8 cellular contexts compared by ENCODE assay signal in the genomic region with DNA sequence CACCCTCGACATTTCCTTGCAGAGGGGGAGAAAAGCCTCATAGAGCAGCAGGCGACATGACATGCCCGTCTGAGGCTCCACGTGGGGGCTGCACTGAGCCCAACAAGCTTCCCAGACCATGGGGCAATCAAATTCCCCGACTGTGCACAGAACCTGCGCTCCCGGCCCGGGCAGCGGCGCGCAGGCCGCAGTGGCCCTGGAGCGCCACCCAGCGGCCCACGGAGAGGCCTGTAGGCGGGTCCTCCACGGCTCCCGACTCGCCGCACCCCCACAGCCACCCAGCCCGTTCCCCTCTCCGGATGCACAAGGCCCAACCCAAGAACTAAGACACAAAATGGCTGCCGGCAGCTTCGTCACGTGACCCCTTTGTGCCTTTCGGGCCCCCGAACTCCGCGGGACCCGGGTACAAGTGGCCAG. TPM values are rescaled to one million over a fixed set of nuclear protein-coding genes. Genes with fewer than 3 reads are reported as not detected.
DNase-seq lines count a peak whose midpoint lies in the region; ATAC-seq, FAIRE-seq and TF ChIP-seq lines count a peak whose summit lies in the region.

No MANE protein-coding gene starts in this region.

- dilution Hi-C loops in endothelial cell of umbilical vein (cut with MboI; ENCODE audit: extremely low pct_ligation_motif_present, low sequenced_read_pairs): no loop called here

- no peaks in the 10 kb centered on the region for H3K9me3 Mint-ChIP-seq in Calu3 (ENCODE audit: low read depth, unreplicated experiment)

- H3K9me1 ChIP-seq in endothelial cell of umbilical vein (replicated peaks; ENCODE audit: control insufficient read depth, extremely low read depth, insufficient read depth, low read length): no peaks in the 10 kb centered on the region

- TF ChIP-seq POLR2A in endothelial cell of umbilical vein (IDR thresholded peaks at IDR 0.05; ENCODE audit: low read depth, low read length): no peak

- intact Hi-C loops in Calu3 (cut with micrococcal nuclease; ENCODE audit: unreplicated experiment): no loop called here
- intact Hi-C loops in endothelial cell of umbilical vein (cut with micrococcal nuclease): loop anchor here (1.0 to 5.0 kb wide), 7 partner anchors 22 to 294 kb away; a partner anchor contains a TSS

- peak overlapping the region; percentile 99 for H3K4me2 ChIP-seq in endothelial cell of umbilical vein (ENCODE audit: insufficient read depth, low read length)

- peak overlapping the region; percentile 99 for H3K9ac ChIP-seq in endothelial cell of umbilical vein (replicated peaks; ENCODE audit: extremely low read depth, insufficient read depth, low read length)

- H3K79me2 ChIP-seq in endothelial cell of umbilical vein (ENCODE audit: control insufficient read depth, insufficient read depth, low read length): peaks cover 48% of the 10 kb centered on the region

- H3K27me3 Mint-ChIP-seq in Calu3 (ENCODE audit: unreplicated experiment): no peaks in the 10 kb centered on the region

- no peaks in the 10 kb centered on the region for H3K27me3 ChIP-seq in endothelial cell of umbilical vein (ENCODE audit: control insufficient read depth in 2 of 2, insufficient read depth in 2 of 2, low read length in 2 of 2)

- H3K36me3 ChIP-seq in endothelial cell of umbilical vein (ENCODE audit: control insufficient read depth in 2 of 2, extremely low read depth in 1 of 2, insufficient read depth in 2 of 2, low read length in 2 of 2): peaks cover 0 to 5% of the 10 kb centered on the region in 2 experiments

- H3K27ac ChIP-seq in endothelial cell of umbilical vein (ENCODE audit: insufficient read depth, low read depth, low read length): peak overlapping the region; percentile 93

- peaks cover 28% of the 10 kb centered on the region for H3K4me1 Mint-ChIP-seq in Calu3 (ENCODE audit: low read depth, unreplicated experiment)

- peak overlapping the region; percentile 4 for H2AFZ ChIP-seq in endothelial cell of umbilical vein (ENCODE audit: low read depth, low read length)

- peak; percentile 87 for FAIRE-seq in endothelial cell of umbilical vein (lab: Jason Lieb, UNC)

- DNase-seq in Calu3 (peak; percentile 98), HT1080 (ENCODE audit: low read depth) (peak; percentile 97), endothelial cell of umbilical vein (ENCODE audit: low read depth, low spot score) (peak; percentile 96), midbrain (lab: John Stamatoyannopoulos, UW) (peak; percentile 96)
- DNase-seq in NK-92 treated with Interleukin-12 subunit alpha and Interleukin-12 subunit beta, amount 100 ng/mL, for 24 hours (lab: John Stamatoyannopoulos, UW): peak; percentile 76
- DNase-seq in activated CD8-positive, alpha-beta memory T cell treated with anti-CD3 and anti-CD28 coated beads, Interleukin-2, amount 50 U/mL, for 24 hours (ENCODE audit: extremely low read depth): peak; percentile 86
- peak; percentile 92 to 94 for DNase-seq in stimulated activated CD8-positive, alpha-beta memory T cell treated with anti-CD3 and anti-CD28 coated beads, Interleukin-15, amount 100 ng/mL, for 48 hours (ENCODE audit: low read depth in 2 of 2)

- H3K4me3 Mint-ChIP-seq in Calu3 (ENCODE audit: low read depth, unreplicated experiment): peak overlapping the region; percentile 86

- H3K36me3 Mint-ChIP-seq in Calu3 (ENCODE audit: insufficient read depth, unreplicated experiment): peaks cover 60% of the 10 kb centered on the region

- H3K9me3 ChIP-seq in endothelial cell of umbilical vein (replicated peaks; ENCODE audit: control insufficient read depth, insufficient read depth, low read length): no peaks in the 10 kb centered on the region

- CTCF ChIA-PET in Calu3 (lab: Charles Lee) (interaction anchor here (0.5 to 1.4 kb wide), 4 partner anchors 51 to 156 kb away, joined by 3 to 5 read pairs (median 4); no protein-coding TSS in a partner anchor), endothelial cell of umbilical vein (lab: Charles Lee) (interaction anchor here (0.6 to 5.2 kb wide), 23 partner anchors 10 to 156 kb away, joined by 3 to 60 read pairs (median 5); no protein-coding TSS in a partner anchor)

- H3K27ac Mint-ChIP-seq in Calu3 (ENCODE audit: unreplicated experiment): peak overlapping the region; percentile 98

- peaks cover 6% of the 10 kb centered on the region for H4K20me1 ChIP-seq in endothelial cell of umbilical vein (replicated peaks; ENCODE audit: control insufficient read depth, extremely low read depth, insufficient read depth, low read length)

- peak overlapping the region; percentile 75 to 90 (median 89) for H3K4me3 ChIP-seq in endothelial cell of umbilical vein (replicated peaks in 1 of 3; ENCODE audit: insufficient read depth in 1 of 3, low read depth in 1 of 3, low read length in 3 of 3)

- POLR2A ChIA-PET in endothelial cell of umbilical vein (lab: Charles Lee): no interaction called here

- no TSS peak for BruUV-seq in Calu3 (replicated peaks; lab: Mats Ljungman, UMichigan)
- no TSS peak for BruUV-seq in endothelial cell of umbilical vein (replicated peaks; lab: Mats Ljungman, UMichigan)

- H3K4me1 ChIP-seq in endothelial cell of umbilical vein (ENCODE audit: control insufficient read depth, extremely low read depth, insufficient read depth, low read length): peaks cover 17% of the 10 kb centered on the region

- TF ChIP-seq CTCF in Calu3 (IDR thresholded peaks at IDR 0.05; ENCODE audit: unreplicated experiment) (peak; percentile 87), endothelial cell of umbilical vein (IDR thresholded peaks at IDR 0.05; ENCODE audit: extremely low read depth in 1 of 2, insufficient read depth in 1 of 2, low read depth in 1 of 2, low read length in 2 of 2) (peak; percentile 98 to 99)

- ATAC-seq in GM21367 (IDR thresholded peaks at IDR 0.05; ENCODE audit: unreplicated experiment): peak; percentile 64

TF ChIP-seq in endothelial cell of umbilical vein, 7 proteins besides CTCF, POLR2A, EP300 and RAD21:
- TF ChIP-seq, protein P1, sequence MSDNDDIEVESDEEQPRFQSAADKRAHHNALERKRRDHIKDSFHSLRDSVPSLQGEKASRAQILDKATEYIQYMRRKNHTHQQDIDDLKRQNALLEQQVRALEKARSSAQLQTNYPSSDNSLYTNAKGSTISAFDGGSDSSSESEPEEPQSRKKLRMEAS (IDR thresholded peaks at IDR 0.05; ENCODE audit: insufficient read depth, insufficient read length): peak; percentile 70
- peak; percentile 81 for TF ChIP-seq POLR2AphosphoS5 (IDR thresholded peaks at IDR 0.05; ENCODE audit: insufficient read depth, low read depth, low read length)
- peak; percentile 43 for TF ChIP-seq MYC (IDR thresholded peaks at IDR 0.05; ENCODE audit: low read depth, low read length)
- peak; percentile 25 for TF ChIP-seq GATA2 (IDR thresholded peaks at IDR 0.05; ENCODE audit: insufficient read depth, insufficient read length, low read depth, low read length)
- no peak for TF ChIP-seq EZH2 (IDR thresholded peaks at IDR 0.05; ENCODE audit: borderline replicate concordance, low read depth, low read length, severe bottlenecking)
- TF ChIP-seq JUN (IDR thresholded peaks at IDR 0.05; ENCODE audit: borderline replicate concordance, insufficient read depth, insufficient read length, low read depth): no peak
- no peak for TF ChIP-seq FOS (IDR thresholded peaks at IDR 0.05; ENCODE audit: borderline replicate concordance, insufficient read depth, low read length)

RNA-seq across cellular contexts. Expression of a gene that starts 0.8 kb away (rescaled TPM):
- total RNA-seq in Calu3 (2022) (27.2 and 30.0 TPM in 2 replicates), endothelial cell of umbilical vein (27.9 and 28.5 TPM in 2 replicates)
- total RNA-seq in HT1080 (2014; rRNA removed; shearing (Covaris generic)): 10.1 and 19.1 TPM in 2 replicates
- 8.6 and 11.7 TPM in 2 replicates for polyA plus RNA-seq in HT1080 (2015; cell fraction: cytosol; rRNA removed)
- 22.5 and 29.1 TPM in 2 replicates for polyA plus RNA-seq in HT1080 (2015; cell fraction: nucleus; rRNA removed)
- polyA plus RNA-seq in endothelial cell of umbilical vein: 39.0 and 47.0 TPM in 2 replicates
- polyA plus RNA-seq in endothelial cell of umbilical vein (2011; cell fraction: cytosol; rRNA removed): 25.2 and 26.5 TPM in 2 replicates
- polyA plus RNA-seq in endothelial cell of umbilical vein (2011; cell fraction: nucleus; rRNA removed): 86.7 and 87.4 TPM in 2 replicates
- 14.7 and 16.5 TPM in 2 replicates for polyA plus RNA-seq in endothelial cell of umbilical vein (2012)
- 117 and 137 TPM in 2 replicates for polyA minus RNA-seq in endothelial cell of umbilical vein
- 11.3 TPM for polyA minus RNA-seq in endothelial cell of umbilical vein (2011; cell fraction: cytosol; rRNA and poly(A)+ RNA removed)
- 150 and 202 TPM in 2 replicates for polyA minus RNA-seq in endothelial cell of umbilical vein (2011; cell fraction: nucleus; rRNA and poly(A)+ RNA removed)

Comparison
In these comparisons a context has a peak if more than half of its experiments do, and no peak if none do; other contexts are left out.
1. Peak in every context shown above with its lines: DNase-seq, ATAC-seq, H3K4me3 ChIP-seq and H3K27ac ChIP-seq.